In genomic region chr22:26484360-26484706, GRCh38 we compare ENCODE assay signal across 8 cellular contexts. TPM values are rescaled to one million over a fixed set of nuclear protein-coding genes. Genes with fewer than 3 reads are reported as not detected.
DNase-seq lines count a peak whose midpoint lies in the region; ATAC-seq and TF ChIP-seq lines count a peak whose summit lies in the region.

No MANE protein-coding gene starts in this region.

- 0% methylated on average over 1 to 3 of the region's 6 CpGs for WGBS in mesodermal cell (ENCODE audit: insufficient coverage in 2 of 2), 2 experiments

- peak overlapping the region; percentile 97 for H3K4me3 ChIP-seq in A673 (ENCODE audit: low read depth, low read length, poor library complexity, severe bottlenecking)
- H3K4me3 ChIP-seq in astrocyte of the spinal cord (ENCODE audit: low read depth, low read length) = peak overlapping the region; percentile 88
- H3K4me3 ChIP-seq in mesodermal cell (ENCODE audit: extremely low read depth, insufficient read depth, low read length, poor library complexity, severe bottlenecking) = peak overlapping the region; percentile 64

- H3K4me1 ChIP-seq in A673 (ENCODE audit: insufficient read depth, low read length, poor library complexity, severe bottlenecking) (peaks cover 39% of the 10 kb centered on the region), mesodermal cell (ENCODE audit: control insufficient read depth, insufficient read depth, low read length, poor library complexity, severe bottlenecking) (peaks cover 10% of the 10 kb centered on the region)

- in situ Hi-C loops in astrocyte of the spinal cord (cut with HindIII; ENCODE audit: low sequenced_read_pairs) = no loop called here

- H3K36me3 ChIP-seq in A673 (ENCODE audit: insufficient read depth, low read length, poor library complexity, severe bottlenecking) (peaks cover 18% of the 10 kb centered on the region), mesodermal cell (ENCODE audit: control insufficient read depth, insufficient read depth, low read length) (peaks cover 29% of the 10 kb centered on the region)

- ATAC-seq in HG02973 (IDR thresholded peaks at IDR 0.05; ENCODE audit: unreplicated experiment) (no peak), HG03039 (IDR thresholded peaks at IDR 0.05; ENCODE audit: unreplicated experiment) (no peak)

- POLR2A ChIA-PET in A673 (lab: Charles Lee; ENCODE audit: low non-redundant PET) (no interaction called here), HEK293T (lab: Yijun Ruan, JAX) (interaction anchor here (1.1 to 2.3 kb wide), 9 partner anchors 18 to 191 kb away, joined by 3 to 14 read pairs (median 6); partner anchors contain the start of gene TFIP11)

- CTCF ChIA-PET in A673 (lab: Charles Lee) (no interaction called here), HEK293T (lab: Yijun Ruan, JAX) (no interaction called here)

- peak overlapping the region; percentile 94 for H3K27ac ChIP-seq in A673 (ENCODE audit: low read depth, low read length, poor library complexity, severe bottlenecking)
- peak overlapping the region; percentile 93 for H3K27ac ChIP-seq in mesodermal cell (ENCODE audit: low read depth, low read length, severe bottlenecking)

- no peak for DNase-seq in A673 (ENCODE audit: low spot score)
- no peak for DNase-seq in HEK293T (ENCODE audit: extremely low spot score)
- no peak for DNase-seq in astrocyte of the spinal cord (ENCODE audit: low read depth, low spot score)
- no peak for DNase-seq in NCI-H1436 treated with DMSO at 0.1 percent for 48 hours (lab: John Stamatoyannopoulos, UW)
- DNase-seq in NCI-H1436 (lab: John Stamatoyannopoulos, UW) = no peak

- no peak for TF ChIP-seq CTCF in A673 (conservative IDR thresholded peaks at IDR 0.05; ENCODE audit: low read depth, low read length)
- no peak for TF ChIP-seq CTCF in astrocyte of the spinal cord (IDR thresholded peaks at IDR 0.05; ENCODE audit: low read depth, low read length)

- BruUV-seq in A673 (replicated peaks; lab: Mats Ljungman, UMichigan) = TSS peak; percentile 55

- no peaks in the 10 kb centered on the region for H3K27me3 ChIP-seq in A673 (replicated peaks; ENCODE audit: insufficient read depth, low read depth, low read length, poor library complexity)

- intact Hi-C loops in A673 (cut with micrococcal nuclease; ENCODE audit: unreplicated experiment) = no loop called here

- H3K9me3 ChIP-seq in A673 (ENCODE audit: low read depth, low read length, poor library complexity, severe bottlenecking) (no peaks in the 10 kb centered on the region), mesodermal cell (ENCODE audit: control insufficient read depth, low read length) (no peaks in the 10 kb centered on the region)

TF ChIP-seq in HEK293T, 16 proteins besides CTCF, POLR2A, EP300 and RAD21:
- TF ChIP-seq ELF4 (IDR thresholded peaks at IDR 0.05) (no peak), FOXA1 (IDR thresholded peaks at IDR 0.05) (no peak), FOXK2 (IDR thresholded peaks at IDR 0.05) (0 out of 2 replicates have a peak, but pooled peaks have one; percentile 50), NFRKB (IDR thresholded peaks at IDR 0.05) (no peak), BHLHE40 (IDR thresholded peaks at IDR 0.05; ENCODE audit: borderline replicate concordance) (no peak), TARDBP (IDR thresholded peaks at IDR 0.05) (no peak), L3MBTL2 (conservative IDR thresholded peaks at IDR 0.05) (peak; percentile 54)

RNA-seq across cellular contexts. Expression of gene SRRD, which starts 0.7 kb away (rescaled TPM):
- 28.8 and 33.9 TPM in 2 replicates for total RNA-seq in A673 (2021)
- polyA plus RNA-seq in mesodermal cell (2013, experiment 1 of 2) = 18.7 TPM
- 16.4 TPM for polyA plus RNA-seq in mesodermal cell (2013, experiment 2 of 2)

RNA-seq across cellular contexts. Expression of gene HPS4, which starts 0.8 kb away (rescaled TPM):
- total RNA-seq in A673 (2021) = 46.9 and 47.9 TPM in 2 replicates
- polyA plus RNA-seq in mesodermal cell (2013, experiment 1 of 2) = 27.0 TPM
- polyA plus RNA-seq in mesodermal cell (2013, experiment 2 of 2) = 23.4 TPM

RNA-seq across cellular contexts. Expression of gene TFIP11, which starts 27.9 kb away (rescaled TPM):
- total RNA-seq in A673 (2021) = 44.0 and 46.4 TPM in 2 replicates
- 22.9 TPM for polyA plus RNA-seq in mesodermal cell (2013, experiment 1 of 2)
- 24.9 TPM for polyA plus RNA-seq in mesodermal cell (2013, experiment 2 of 2)

RNA-seq across cellular contexts. Expression of gene ASPHD2, which starts 55.3 kb away (rescaled TPM):
- total RNA-seq in A673 (2021) = 1.2 and 1.4 TPM in 2 replicates
- 7.3 TPM for polyA plus RNA-seq in mesodermal cell (2013, experiment 1 of 2)
- 4.8 TPM for polyA plus RNA-seq in mesodermal cell (2013, experiment 2 of 2)
